17 cellular contexts compared by ENCODE assay signal in genomic region chr1:216705686-216706085, GRCh38. TPM values are rescaled to one million over a fixed set of nuclear protein-coding genes. Genes with fewer than 3 reads are reported as not detected.
A peak's percentile ranks its signal among the peaks of the same experiment; 100 is the strongest.
DNase-seq lines count a peak whose midpoint lies in the region; ATAC-seq and TF ChIP-seq lines count a peak whose summit lies in the region.
"Had no signal": no experiment of that assay in that cellular context is flagged by ENCODE, and none has a peak within 500 bp of the region (broad histone marks: within the 10 kb centered on the region; RNA-seq: fewer than 3 reads in every experiment).

No MANE protein-coding gene starts in this region.

- no peaks in the 10 kb centered on the region for H3K27me3 ChIP-seq in ovary
- H3K27me3 ChIP-seq: neutrophil had no signal

- H3K9me3 ChIP-seq in ovary = no peaks in the 10 kb centered on the region
- H3K9me3 ChIP-seq: neutrophil had no signal

- no peak overlapping the region for H3K27ac ChIP-seq in ovary
- H3K27ac ChIP-seq: neutrophil had no signal

- H3K4me3 ChIP-seq in epithelial cell of esophagus (ENCODE audit: low read length) (no peak overlapping the region), ovary (no peak overlapping the region)

- H3K36me3 ChIP-seq in ovary = no peaks in the 10 kb centered on the region
- H3K36me3 ChIP-seq: neutrophil had no signal

- H3K4me1 ChIP-seq in ovary (ENCODE audit: insufficient read depth) = no peaks in the 10 kb centered on the region

- WGBS in ovary, 3 donors = 63 to 78% (median 71%) methylated on average over 4 of the region's 4 CpGs

- TF ChIP-seq CTCF in epithelial cell of esophagus (IDR thresholded peaks at IDR 0.05; ENCODE audit: insufficient read depth, low read depth, low read length, missing control alignments) = no peak
- TF ChIP-seq CTCF in ovary (IDR thresholded peaks at IDR 0.05) = no peak

- DNase-seq in D341Med (ENCODE audit: low spot score) (peak; percentile 71), NCI-H128 (lab: John Stamatoyannopoulos, UW; ENCODE audit: unreplicated experiment) (peak; percentile 10), NCI-H524 (lab: John Stamatoyannopoulos, UW) (peak; percentile 92 to 96), epithelial cell of esophagus (ENCODE audit: low read depth) (peak; percentile 36), ovary (no peak), inferior parietal cortex (ENCODE audit: extremely low spot score) (no peak)
- no peak for DNase-seq in activated CD4-positive, alpha-beta T cell treated with anti-CD3 and anti-CD28 coated beads for 1 hour
- DNase-seq: activated CD4-positive, alpha-beta T cell treated with anti-CD3 and anti-CD28 coated beads, Interleukin-2, amount 50 U/mL, for 1 hour; activated T-cell treated with anti-CD3 and anti-CD28 coated beads, Interleukin-2, amount 50 U/mL, for 4 hours; GOT3; midbrain; Right ventricle myocardium superior; stimulated activated CD4-positive, alpha-beta T cell treated with anti-CD3 and anti-CD28 coated beads, Interleukin-4, amount 100 ng/mL, for 24 hours; trophoblast cell had no signal

- intact Hi-C loops in ovary (cut with DNase I) = no loop called here

- no peak for TF ChIP-seq EP300 in ovary (IDR thresholded peaks at IDR 0.05)

- no peak for ATAC-seq in GM18861 (IDR thresholded peaks at IDR 0.05; ENCODE audit: unreplicated experiment)
- ATAC-seq: activated T-cell treated with anti-CD3 and anti-CD28 coated beads, Interleukin-2, amount 50 U/mL, for 4 hours had no signal

- no peak for TF ChIP-seq POLR2A in ovary (IDR thresholded peaks at IDR 0.05)

RNA-seq across cellular contexts. Expression of gene ESRRG, which starts 17.5 kb away (rescaled TPM):
- 1 to 10 TPM in 5 of 7 donors, under 1 TPM in 2; 0.28 to 3.2 (median 1.3) TPM for total RNA-seq in ovary
- under 1 TPM; 0.07 to 0.15 TPM for polyA plus RNA-seq in ovary
- total RNA-seq: activated T-cell treated with anti-CD3 and anti-CD28 coated beads, Interleukin-2, amount 50 U/mL, for 4 hours; HT-29 had no signal

Comparison
In these comparisons a context has a peak if more than half of its experiments do, and no peak if none do; other contexts are left out.
1. DNase-seq: peak in D341Med (single experiment), NCI-H128 (single experiment), NCI-H524 (2 of 2) and epithelial cell of esophagus (single experiment); none in ovary (0 of 5), inferior parietal cortex (single experiment) and activated CD4-positive, alpha-beta T cell treated with anti-CD3 and anti-CD28 coated beads for 1 hour (single experiment).